16 cellular contexts compared by ENCODE assay signal in genomic region chr15:41950505-41950904, GRCh38. TPM values are rescaled to one million over a fixed set of nuclear protein-coding genes. Genes with fewer than 3 reads are reported as not detected.
DNase-seq lines count a peak whose midpoint lies in the region; ATAC-seq and TF ChIP-seq lines count a peak whose summit lies in the region.
"Had no signal": no experiment of that assay in that cellular context is flagged by ENCODE, and none has a peak within 500 bp of the region (broad histone marks: within the 10 kb centered on the region; RNA-seq: fewer than 3 reads in every experiment).

No MANE protein-coding gene starts in this region.

- peaks cover 0 to 5% (median 0%) of the 10 kb centered on the region in 4 donors for H3K4me1 Mint-ChIP-seq in CD4-positive, alpha-beta memory T cell
- peaks cover 12% of the 10 kb centered on the region for H3K4me1 Mint-ChIP-seq in WTC11
- H3K4me1 Mint-ChIP-seq: activated T-helper 17 cell treated with anti-CD3 and anti-CD28 coated beads, Interleukin-2, amount 50 U/mL, for 72 hours had no signal

- no peaks in the 10 kb centered on the region for H3K27me3 ChIP-seq in CD4-positive, alpha-beta memory T cell (ENCODE audit: insufficient read depth, low read length)
- no peaks in the 10 kb centered on the region for H3K27me3 ChIP-seq in heart right ventricle
- H3K27me3 ChIP-seq: left lung, neutrophil had no signal

- no peaks in the 10 kb centered on the region for H3K9me3 Mint-ChIP-seq in CD4-positive, alpha-beta memory T cell
- no peaks in the 10 kb centered on the region for H3K9me3 Mint-ChIP-seq in WTC11
- H3K9me3 Mint-ChIP-seq: activated T-helper 17 cell treated with anti-CD3 and anti-CD28 coated beads, Interleukin-2, amount 50 U/mL, for 72 hours had no signal

- no peak overlapping the region for H3K4me3 ChIP-seq in CD4-positive, alpha-beta memory T cell (ENCODE audit: low read length in 2 of 2)
- no peak overlapping the region for H3K4me3 ChIP-seq in heart right ventricle
- H3K4me3 ChIP-seq: left lung had no signal

- H3K9me3 ChIP-seq in CD4-positive, alpha-beta memory T cell (ENCODE audit: control insufficient read depth in 1 of 2, low read length in 2 of 2): no peaks in the 10 kb centered on the region
- H3K9me3 ChIP-seq in heart right ventricle: no peaks in the 10 kb centered on the region
- H3K9me3 ChIP-seq: left lung, neutrophil had no signal

- H3K27ac ChIP-seq in CD4-positive, alpha-beta memory T cell (ENCODE audit: low read depth, low read length): no peak overlapping the region
- H3K27ac ChIP-seq in heart right ventricle: peak overlapping the region; percentile 16 to 83 (median 70)
- H3K27ac ChIP-seq: left lung, neutrophil had no signal

- H3K4me3 Mint-ChIP-seq in CD4-positive, alpha-beta memory T cell: no peak overlapping the region
- H3K4me3 Mint-ChIP-seq in WTC11: no peak overlapping the region
- H3K4me3 Mint-ChIP-seq: activated T-helper 17 cell treated with anti-CD3 and anti-CD28 coated beads, Interleukin-2, amount 50 U/mL, for 72 hours had no signal

- WGBS in heart right ventricle, 2 donors: 40 to 45% methylated on average over 6 of the region's 6 CpGs

- H3K4me1 ChIP-seq in CD4-positive, alpha-beta memory T cell (ENCODE audit: insufficient read depth, low read length): no peaks in the 10 kb centered on the region
- H3K4me1 ChIP-seq in heart right ventricle: peaks cover 32 to 98% (median 74%) of the 10 kb centered on the region in 9 donors

- peaks cover 17 to 48% of the 10 kb centered on the region in 2 donors for H3K36me3 Mint-ChIP-seq in CD4-positive, alpha-beta memory T cell
- peaks cover 14% of the 10 kb centered on the region for H3K36me3 Mint-ChIP-seq in WTC11

- intact Hi-C loops in CD4-positive, alpha-beta memory T cell (cut with micrococcal nuclease): no loop called here
- intact Hi-C loops in heart right ventricle (cut with DNase I): loop anchor here in 1 of 10 donors (10.0 kb wide), 1 partner anchor 46 kb away; no protein-coding TSS in a partner anchor

- H3K36me3 ChIP-seq in CD4-positive, alpha-beta memory T cell (ENCODE audit: insufficient read depth, low read length): peaks cover 23% of the 10 kb centered on the region
- H3K36me3 ChIP-seq in heart right ventricle: peaks cover 0 to 63% (median 7%) of the 10 kb centered on the region in 9 donors

- CTCF ChIA-PET in CD4-positive, alpha-beta memory T cell (lab: Charles Lee; ENCODE audit: partially characterized antibody): interaction anchor here (0.9 kb wide), 1 partner anchor 46 kb away, joined by 3 read pairs; no protein-coding TSS in a partner anchor
- CTCF ChIA-PET in WTC11 (lab: Charles Lee): interaction anchor here (1.1 to 1.8 kb wide), 3 partner anchors 22 to 46 kb away, joined by 3 to 8 read pairs (median 4); partner anchors contain the start of gene EHD4

- no peak for DNase-seq in CD4-positive, alpha-beta memory T cell
- DNase-seq in WTC11 (ENCODE audit: low spot score): no peak
- no peak for DNase-seq in heart right ventricle
- peak; percentile 24 for DNase-seq in renal cortical epithelial cell (ENCODE audit: low read depth)
- no peak for DNase-seq in NCI-H1092 treated with DMSO at 0.1 percent for 48 hours (lab: John Stamatoyannopoulos, UW)
- DNase-seq in NCI-H2171 (lab: John Stamatoyannopoulos, UW): no peak
- DNase-seq: activated CD4-positive, alpha-beta T cell treated with anti-CD3 and anti-CD28 coated beads, Interleukin-2, amount 50 U/mL, for 1 hour; DMS153; left lung; NCI-H1105; NCI-H510A; T1000 had no signal

- H3K27ac Mint-ChIP-seq in CD4-positive, alpha-beta memory T cell: peak overlapping the region in 4 of 7 donors; percentile 6 to 58 (median 52)
- peak overlapping the region; percentile 71 for H3K27ac Mint-ChIP-seq in WTC11
- H3K27ac Mint-ChIP-seq: activated T-helper 17 cell treated with anti-CD3 and anti-CD28 coated beads, Interleukin-2, amount 50 U/mL, for 72 hours had no signal

- ATAC-seq in WTC11: no peak
- ATAC-seq in heart right ventricle: peak in 5 of 8 donors; percentile 31 to 40 (median 34)
- no peak for ATAC-seq in GM18517 (IDR thresholded peaks at IDR 0.05; ENCODE audit: unreplicated experiment)
- no peak for ATAC-seq in HG02763 (IDR thresholded peaks at IDR 0.05; ENCODE audit: unreplicated experiment)
- ATAC-seq: activated T-helper 17 cell treated with anti-CD3 and anti-CD28 coated beads, Interleukin-2, amount 50 U/mL, for 72 hours; left lung had no signal

- no peak for TF ChIP-seq CTCF in WTC11 (IDR thresholded peaks at IDR 0.05)
- no peak for TF ChIP-seq CTCF in heart right ventricle (IDR thresholded peaks at IDR 0.05)

- POLR2A ChIA-PET in CD4-positive, alpha-beta memory T cell (lab: Charles Lee; ENCODE audit: partially characterized antibody): no interaction called here
- POLR2A ChIA-PET in WTC11 (lab: Charles Lee): no interaction called here

- H3K27me3 Mint-ChIP-seq in CD4-positive, alpha-beta memory T cell: no peaks in the 10 kb centered on the region
- no peaks in the 10 kb centered on the region for H3K27me3 Mint-ChIP-seq in WTC11 (ENCODE audit: low read depth)
- H3K27me3 Mint-ChIP-seq: activated T-helper 17 cell treated with anti-CD3 and anti-CD28 coated beads, Interleukin-2, amount 50 U/mL, for 72 hours had no signal

TF ChIP-seq in WTC11, 78 proteins besides CTCF, POLR2A, EP300 and RAD21:
- TF ChIP-seq SMAD4 (CRISPR knock-in tag; IDR thresholded peaks at IDR 0.05) (no peak), USF2 (CRISPR knock-in tag; IDR thresholded peaks at IDR 0.05) (no peak), ZNF121 (CRISPR knock-in tag; IDR thresholded peaks at IDR 0.05) (no peak), RORB (CRISPR knock-in tag; IDR thresholded peaks at IDR 0.05) (no peak), TP53 (CRISPR knock-in tag; IDR thresholded peaks at IDR 0.05) (no peak), ZNF232 (CRISPR knock-in tag; IDR thresholded peaks at IDR 0.05) (no peak), MYBL2 (CRISPR knock-in tag; IDR thresholded peaks at IDR 0.05) (no peak), FOXK1 (CRISPR knock-in tag; IDR thresholded peaks at IDR 0.05) (no peak), ZNF138 (CRISPR knock-in tag; conservative IDR thresholded peaks at IDR 0.05) (no peak), IRF2 (CRISPR knock-in tag; IDR thresholded peaks at IDR 0.05; ENCODE audit: borderline replicate concordance, low read depth) (no peak), NR1H2 (CRISPR knock-in tag; IDR thresholded peaks at IDR 0.05) (no peak), ZNF396 (CRISPR knock-in tag; IDR thresholded peaks at IDR 0.05; ENCODE audit: borderline replicate concordance) (no peak), ZNF263 (CRISPR knock-in tag; IDR thresholded peaks at IDR 0.05; ENCODE audit: low read depth) (no peak)

RNA-seq across cellular contexts. Expression of gene EHD4, which starts 21.9 kb away (rescaled TPM):
- total RNA-seq in CD4-positive, alpha-beta memory T cell: 10 to 100 TPM; 15.2 to 15.6 TPM
- 10 to 100 TPM; 13.9 to 16.4 TPM for polyA plus RNA-seq in CD4-positive, alpha-beta memory T cell
- total RNA-seq in WTC11 (2021) (20.8 to 23.9 TPM (median 21.3 TPM) in 3 replicates), heart right ventricle (10 to 100 TPM; 29.8 to 62.7 (median 46.6) TPM), renal cortical epithelial cell (55.9 and 57.1 TPM in 2 replicates)
- 10 to 100 TPM; 23.4 to 24.2 TPM for polyA plus RNA-seq in heart right ventricle

RNA-seq across cellular contexts. Expression of gene SPTBN5, which starts 56.7 kb away (rescaled TPM):
- 1 to 10 TPM; 2.4 to 2.7 TPM for total RNA-seq in CD4-positive, alpha-beta memory T cell
- polyA plus RNA-seq in CD4-positive, alpha-beta memory T cell: under 1 TPM in 1 of 2 donors, not detected in 1; 0.03 TPM
- 1.2 to 2.3 TPM (median 2.0 TPM) in 3 replicates for total RNA-seq in WTC11 (2021)
- 1 to 10 TPM; 1.6 to 5.9 (median 2.4) TPM for total RNA-seq in heart right ventricle
- polyA plus RNA-seq in heart right ventricle: 1 to 10 TPM in 1 of 2 donors, under 1 TPM in 1; 0.94 to 8.7 TPM
- total RNA-seq in renal cortical epithelial cell: 0.35 and 2.5 TPM in 2 replicates

Comparison
In these comparisons a context has a peak if more than half of its experiments do, and no peak if none do; other contexts are left out.
1. ATAC-seq: peak in heart right ventricle (5 of 8); none in WTC11 (single experiment), GM18517 (single experiment) and HG02763 (single experiment).